In genomic region chr14:99564256-99564902, GRCh38 we compare ENCODE assay signal across 9 cellular contexts. TPM values are rescaled to one million over a fixed set of nuclear protein-coding genes. Genes with fewer than 3 reads are reported as not detected.
A peak's percentile ranks its signal among the peaks of the same experiment; 100 is the strongest.
DNase-seq lines count a peak whose midpoint lies in the region; ATAC-seq and TF ChIP-seq lines count a peak whose summit lies in the region.
"Had no signal": no experiment of that assay in that cellular context is flagged by ENCODE, and none has a peak within 500 bp of the region (broad histone marks: within the 10 kb centered on the region; RNA-seq: fewer than 3 reads in every experiment).

No MANE protein-coding gene starts in this region.

- H3K4me3 Mint-ChIP-seq in activated CD4-positive, alpha-beta T cell treated with anti-CD3 and anti-CD28 coated beads for 36 hours: no peak overlapping the region

- POLR2A ChIA-PET in activated CD4-positive, alpha-beta T cell treated with anti-CD3 and anti-CD28 coated beads for 36 hours (lab: Charles Lee): no interaction called here

- no peaks in the 10 kb centered on the region for H3K4me1 Mint-ChIP-seq in activated CD4-positive, alpha-beta T cell treated with anti-CD3 and anti-CD28 coated beads for 36 hours

- CTCF ChIA-PET in activated CD4-positive, alpha-beta T cell treated with anti-CD3 and anti-CD28 coated beads for 36 hours (lab: Charles Lee): no interaction called here

- TF ChIP-seq CTCF in LNCaP clone FGC (IDR thresholded peaks at IDR 0.05; ENCODE audit: control insufficient read depth, extremely low read depth, insufficient read depth): no peak
- TF ChIP-seq CTCF in VCaP (conservative IDR thresholded peaks at IDR 0.05): no peak

- peak overlapping the region; percentile 10 for H3K4me3 ChIP-seq in LNCaP clone FGC (ENCODE audit: low read depth, low read length)

- peak overlapping the region; percentile 95 for H3K27ac ChIP-seq in VCaP

- H3K9me3 Mint-ChIP-seq in activated CD4-positive, alpha-beta T cell treated with anti-CD3 and anti-CD28 coated beads for 36 hours (ENCODE audit: low read depth): no peaks in the 10 kb centered on the region

- no peak overlapping the region for H3K27ac Mint-ChIP-seq in activated CD4-positive, alpha-beta T cell treated with anti-CD3 and anti-CD28 coated beads for 36 hours

- intact Hi-C loops in activated CD4-positive, alpha-beta T cell treated with anti-CD3 and anti-CD28 coated beads for 36 hours (cut with DNase I, micrococcal nuclease): no loop called here

- ATAC-seq in HG03039 (IDR thresholded peaks at IDR 0.05; ENCODE audit: unreplicated experiment) (no peak), HG02938 (IDR thresholded peaks at IDR 0.05; ENCODE audit: unreplicated experiment) (no peak), HG02840 (IDR thresholded peaks at IDR 0.05; ENCODE audit: low FRiP score, unreplicated experiment) (no peak)
- no peak for ATAC-seq in activated CD4-positive, alpha-beta T cell treated with anti-CD3 and anti-CD28 coated beads for 36 hours

- no peaks in the 10 kb centered on the region for H3K27me3 Mint-ChIP-seq in activated CD4-positive, alpha-beta T cell treated with anti-CD3 and anti-CD28 coated beads for 36 hours

- DNase-seq in LNCaP clone FGC (ENCODE audit: low read depth): peak; percentile 95
- peak; percentile 59 for DNase-seq in hepatic stellate cell (ENCODE audit: low spot score)
- peak; percentile 67 for DNase-seq in superior temporal gyrus (ENCODE audit: extremely low spot score)
- DNase-seq in activated CD4-positive, alpha-beta T cell treated with anti-CD3 and anti-CD28 coated beads for 36 hours: no peak
- DNase-seq: NK-92 treated with Interleukin-12 subunit alpha and Interleukin-12 subunit beta, amount 100 ng/mL, for 24 hours had no signal

- no peaks in the 10 kb centered on the region for H3K36me3 Mint-ChIP-seq in activated CD4-positive, alpha-beta T cell treated with anti-CD3 and anti-CD28 coated beads for 36 hours (ENCODE audit: low read depth)

RNA-seq across cellular contexts. Expression of gene CCDC85C, which starts 39.6 kb away (rescaled TPM):
- total RNA-seq in activated CD4-positive, alpha-beta T cell treated with anti-CD3 and anti-CD28 coated beads for 36 hours: 1 to 10 TPM; 6.1 to 6.2 TPM
